ENCODE assay signal across 1 cellular context in the genomic region with DNA sequence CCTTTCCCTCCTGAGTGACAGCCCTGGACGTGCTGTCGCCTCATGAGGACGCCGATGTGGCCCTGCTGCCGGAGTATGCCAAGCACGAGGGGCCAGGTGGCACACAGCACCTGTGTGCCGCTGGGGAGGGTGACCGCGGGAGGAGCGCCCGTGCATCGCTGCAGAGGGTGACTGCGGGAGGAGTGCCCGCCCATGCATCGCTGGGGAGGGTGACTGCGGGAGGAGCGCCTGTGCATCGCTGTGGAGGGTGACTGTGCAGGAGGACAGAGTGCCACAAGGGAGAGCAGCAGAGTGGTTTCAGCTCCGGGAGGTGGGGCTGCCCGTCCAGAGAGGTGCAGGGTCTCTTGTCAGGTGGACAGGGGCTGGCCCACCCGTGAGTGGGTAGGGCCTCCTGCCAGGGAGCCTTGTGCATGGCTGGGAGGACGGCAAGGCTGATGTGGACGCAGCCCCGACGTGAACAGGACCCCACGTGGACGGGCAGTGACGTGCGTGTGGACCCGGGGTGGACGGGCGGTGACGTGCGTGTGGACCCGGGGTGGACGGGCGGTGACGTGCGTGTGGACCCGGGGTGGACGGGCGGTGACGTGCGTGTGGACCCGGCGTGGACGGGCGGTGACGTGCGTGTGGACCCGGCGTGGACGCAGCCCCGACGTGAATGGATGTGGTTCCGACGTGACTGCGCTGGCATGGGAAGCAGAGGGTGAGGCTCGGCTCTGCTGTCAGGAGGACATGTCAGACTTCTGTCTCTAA.
A peak's percentile ranks its signal among the peaks of the same experiment; 100 is the strongest.
TF ChIP-seq lines count a peak whose summit lies in the region.

No MANE protein-coding gene starts in this region.

TF ChIP-seq in HepG2, 621 proteins besides CTCF, POLR2A, EP300 and RAD21:
- TF ChIP-seq TCF12 (IDR thresholded peaks at IDR 0.05) (no peak), TCF12 (CRISPR knock-in tag; IDR thresholded peaks at IDR 0.05) (no peak), DNMT1 (CRISPR knock-in tag; IDR thresholded peaks at IDR 0.05) (0 out of 2 replicates have a peak, but pooled peaks have one; percentile 56), ZBTB38 (CRISPR knock-in tag; IDR thresholded peaks at IDR 0.05) (0 out of 2 replicates have a peak, but pooled peaks have one; percentile 24)
